1 cellular context compared by ENCODE assay signal in genomic region chr3:148815316-148815715, GRCh38.
TF ChIP-seq lines count a peak whose summit lies in the region.

No MANE protein-coding gene starts in this region.

TF ChIP-seq in GM23338, 12 proteins besides CTCF, POLR2A, EP300 and RAD21 (continued from another document):
- no peak for TF ChIP-seq ZNF462 (CRISPR knock-in tag; IDR thresholded peaks at IDR 0.05)
- no peak for TF ChIP-seq STAT1 (IDR thresholded peaks at IDR 0.05; ENCODE audit: unreplicated experiment)
- TF ChIP-seq ZNF331 (CRISPR knock-in tag; IDR thresholded peaks at IDR 0.05; ENCODE audit: low read depth) = no peak
- no peak for TF ChIP-seq CREB1 (CRISPR knock-in tag; IDR thresholded peaks at IDR 0.05; ENCODE audit: low read depth)
- TF ChIP-seq REST (IDR thresholded peaks at IDR 0.05; ENCODE audit: unreplicated experiment) = no peak
